Comparison of ENCODE assay signal across 19 cellular contexts in the genomic region with DNA sequence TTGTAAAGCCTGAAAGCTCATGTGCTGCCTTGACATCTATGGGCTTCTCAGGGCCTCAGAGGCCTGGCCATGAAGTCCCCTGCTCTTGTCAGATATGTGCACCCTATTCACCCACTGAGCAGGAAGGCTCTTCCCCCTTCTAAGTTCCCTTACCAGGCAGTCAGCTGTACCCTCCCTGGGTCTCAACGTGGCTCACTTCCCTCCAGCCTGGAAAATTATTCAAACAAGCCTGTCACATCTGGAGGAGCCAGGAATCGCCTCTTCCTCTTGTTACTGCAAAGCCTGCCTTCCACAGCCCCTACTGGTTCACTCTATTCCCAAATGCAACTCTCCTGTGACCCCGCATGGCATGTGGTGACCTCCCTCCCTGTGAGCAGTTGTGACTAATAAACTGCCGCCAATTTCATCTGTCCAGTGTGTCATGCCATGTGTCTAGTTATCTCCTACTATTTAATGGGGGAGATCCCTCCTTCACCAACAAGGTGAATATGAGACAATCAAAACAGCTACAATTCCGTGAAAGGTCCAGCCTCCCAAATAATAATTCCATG. TPM values are rescaled to one million over a fixed set of nuclear protein-coding genes. Genes with fewer than 3 reads are reported as not detected.
DNase-seq lines count a peak whose midpoint lies in the region; ATAC-seq, FAIRE-seq and TF ChIP-seq lines count a peak whose summit lies in the region.
"Had no signal": no experiment of that assay in that cellular context is flagged by ENCODE, and none has a peak within 500 bp of the region (broad histone marks: within the 10 kb centered on the region; RNA-seq: fewer than 3 reads in every experiment).

No MANE protein-coding gene starts in this region.

- peaks cover 5% of the 10 kb centered on the region for H3K27me3 Mint-ChIP-seq in HFFc6 (ENCODE audit: insufficient read depth)
- peaks cover 0 to 5% (median 0%) of the 10 kb centered on the region in 3 donors for H3K27me3 Mint-ChIP-seq in CD14-positive monocyte (ENCODE audit: low read depth in 3 of 3)
- H3K27me3 Mint-ChIP-seq: IgD-negative memory B cell had no signal

- ATAC-seq in psoas muscle, result no peak
- no peak for ATAC-seq in GM18861 (IDR thresholded peaks at IDR 0.05; ENCODE audit: unreplicated experiment)

- H3K4me1 Mint-ChIP-seq in HFFc6 (ENCODE audit: low read depth) (peaks cover 28% of the 10 kb centered on the region), CD14-positive monocyte (peaks cover 29% of the 10 kb centered on the region)
- H3K4me1 Mint-ChIP-seq: CD4-positive, alpha-beta memory T cell; IgD-negative memory B cell had no signal

- H3K9me3 Mint-ChIP-seq in HFFc6 (no peaks in the 10 kb centered on the region), CD14-positive monocyte (no peaks in the 10 kb centered on the region)
- H3K9me3 Mint-ChIP-seq: CD4-positive, alpha-beta memory T cell; IgD-negative memory B cell had no signal

- no peaks in the 10 kb centered on the region for H3K4me1 ChIP-seq in psoas muscle
- H3K4me1 ChIP-seq: BE2C had no signal

- no peaks in the 10 kb centered on the region for H3K9me3 ChIP-seq in psoas muscle
- H3K9me3 ChIP-seq: BE2C, SJSA1 had no signal

- WGBS in psoas muscle, 3 donors, result 54 to 61% (median 57%) methylated on average over 5 of the region's 5 CpGs

- TF ChIP-seq POLR2A in NB4 (IDR thresholded peaks at IDR 0.05; ENCODE audit: extremely low read depth, insufficient read length), result no peak

- H3K36me3 Mint-ChIP-seq in HFFc6 (ENCODE audit: low read depth) (no peaks in the 10 kb centered on the region), CD14-positive monocyte (no peaks in the 10 kb centered on the region)
- H3K36me3 Mint-ChIP-seq: CD4-positive, alpha-beta memory T cell; IgD-negative memory B cell had no signal

- H3K36me3 ChIP-seq in bronchial epithelial cell (ENCODE audit: control insufficient read depth, insufficient read depth, low read length) (no peaks in the 10 kb centered on the region), psoas muscle (ENCODE audit: insufficient read depth in 1 of 2, low read depth in 1 of 2) (no peaks in the 10 kb centered on the region)
- H3K36me3 ChIP-seq: BE2C, SJSA1 had no signal

- DNase-seq in CD1c-positive myeloid dendritic cell (ENCODE audit: extremely low spot score), result peak; percentile 50
- DNase-seq in HFFc6, result peak; percentile 9
- DNase-seq in NB4 (ENCODE audit: low read depth), result peak; percentile 29
- DNase-seq in bronchial epithelial cell (ENCODE audit: low read depth), result no peak
- no peak for DNase-seq in psoas muscle
- no peak for DNase-seq in GM10266 (ENCODE audit: extremely low spot score)
- no peak for DNase-seq in CD14-positive monocyte (ENCODE audit: low spot score)
- DNase-seq: BE2C; CD4-positive, alpha-beta memory T cell; H7; Karpas-422; NCI-H1417 treated with DMSO at 0.1 percent for 48 hours; NCI-H1930; NCI-H524 had no signal

- no peak for TF ChIP-seq CTCF in HFFc6 (IDR thresholded peaks at IDR 0.05)
- no peak for TF ChIP-seq CTCF in NB4 (IDR thresholded peaks at IDR 0.05; ENCODE audit: low read depth, low read length)
- no peak for TF ChIP-seq CTCF in bronchial epithelial cell (IDR thresholded peaks at IDR 0.05; ENCODE audit: insufficient read depth, low read length, severe bottlenecking)
- no peak for TF ChIP-seq CTCF in psoas muscle (IDR thresholded peaks at IDR 0.05)
- no peak for TF ChIP-seq CTCF in GM10266 (IDR thresholded peaks at IDR 0.05; ENCODE audit: control insufficient read depth, insufficient read depth, low read depth, missing control alignments)
- TF ChIP-seq CTCF in CD14-positive monocyte (IDR thresholded peaks at IDR 0.05), result no peak

- H3K27me3 ChIP-seq in bronchial epithelial cell (ENCODE audit: control insufficient read depth, insufficient read depth, low read length) (no peaks in the 10 kb centered on the region), psoas muscle (ENCODE audit: insufficient read depth in 3 of 3, low read length in 2 of 3) (peaks cover 0 to 4% (median 2%) of the 10 kb centered on the region in 3 donors)
- H3K27me3 ChIP-seq: BE2C had no signal

- FAIRE-seq in bronchial epithelial cell (lab: Jason Lieb, UNC), result peak; percentile 13
- FAIRE-seq: A204.1, HTR-8/SVneo had no signal

- H3K4me3 Mint-ChIP-seq in HFFc6 (no peak overlapping the region), CD14-positive monocyte (no peak overlapping the region)
- H3K4me3 Mint-ChIP-seq: CD4-positive, alpha-beta memory T cell; IgD-negative memory B cell had no signal

- H3K4me3 ChIP-seq in NB4 (ENCODE audit: low read depth, low read length) (no peak overlapping the region), bronchial epithelial cell (ENCODE audit: low read depth, low read length) (no peak overlapping the region), psoas muscle (no peak overlapping the region)
- H3K4me3 ChIP-seq: SJSA1 had no signal

- H3K27ac Mint-ChIP-seq in HFFc6, result no peak overlapping the region
- H3K27ac Mint-ChIP-seq in CD14-positive monocyte, result peak overlapping the region in 3 of 7 donors; percentile 52 to 72 (median 59)
- H3K27ac Mint-ChIP-seq: IgD-negative memory B cell had no signal

- H3K27ac ChIP-seq in psoas muscle, result no peak overlapping the region
- H3K27ac ChIP-seq: SJSA1 had no signal

- intact Hi-C loops in psoas muscle (cut with DNase I), result loop anchor here in 1 of 2 donors (5.0 kb wide), 1 partner anchor 36 kb away; no protein-coding TSS in a partner anchor
- intact Hi-C loops in CD14-positive monocyte (cut with micrococcal nuclease), result no loop called here

RNA-seq across cellular contexts. Expression of a gene that starts 8.4 kb away (rescaled TPM):
- total RNA-seq in HFFc6 (2021; fragmentation: NEBNext Ultra II Directional; extraction: Animal tissue kit (Norgen Biotek cat#: 25700)), result 10 to 100 TPM; 32.6 to 42.9 (median 36.9) TPM
- total RNA-seq in bronchial epithelial cell (27.9 and 64.8 TPM in 2 replicates), psoas muscle (1 to 10 TPM in 3 of 4 donors, under 1 TPM in 1; 0.84 to 6.2 (median 4.4) TPM)
- polyA plus RNA-seq in psoas muscle (10 to 100 TPM in 1 of 3 donors, 1 to 10 TPM in 2; 1.8 to 31.3 (median 2.5) TPM), CD14-positive monocyte (100 to 1,000 TPM; 115 to 141 TPM)

RNA-seq across cellular contexts. Expression of a gene that starts 12.4 kb away (rescaled TPM):
- total RNA-seq in HFFc6 (2021; fragmentation: NEBNext Ultra II Directional; extraction: Animal tissue kit (Norgen Biotek cat#: 25700)), result under 1 TPM in 2 of 6 experiments, not detected in 4; 0.21 to 0.38 TPM
- 0.13 and 0.26 TPM in 2 replicates for total RNA-seq in bronchial epithelial cell
- not detected for total RNA-seq in psoas muscle
- polyA plus RNA-seq in psoas muscle, result under 1 TPM in 1 of 3 donors, not detected in 2; 0.03 TPM
- polyA plus RNA-seq in CD14-positive monocyte, result not detected
- polyA plus RNA-seq: CD4-positive, alpha-beta memory T cell; IgD-negative memory B cell had no signal

RNA-seq across cellular contexts. Expression of a gene that starts 53.7 kb away (rescaled TPM):
- 1 to 10 TPM; 1.3 to 5.0 (median 1.8) TPM for total RNA-seq in HFFc6 (2021; fragmentation: NEBNext Ultra II Directional; extraction: Animal tissue kit (Norgen Biotek cat#: 25700))
- total RNA-seq in bronchial epithelial cell (under 0.01 and 0.79 TPM in 2 replicates), psoas muscle (under 1 TPM in 1 of 4 donors, not detected in 3; 0.39 TPM)
- polyA plus RNA-seq in psoas muscle (not detected), CD14-positive monocyte (1 to 10 TPM; 1.3 to 2.0 TPM)
- total RNA-seq: CD4-positive, alpha-beta memory T cell; H7; SJSA1 had no signal
- polyA plus RNA-seq: CD4-positive, alpha-beta memory T cell; IgD-negative memory B cell had no signal

Comparison
In these comparisons a context has a peak if more than half of its experiments do, and no peak if none do; other contexts are left out.
1. DNase-seq: peak in CD1c-positive myeloid dendritic cell (single experiment), HFFc6 (single experiment) and NB4 (single experiment); none in bronchial epithelial cell (single experiment), psoas muscle (0 of 2), GM10266 (single experiment) and CD14-positive monocyte (single experiment).